1 cellular context compared by ENCODE assay signal in the genomic region with DNA sequence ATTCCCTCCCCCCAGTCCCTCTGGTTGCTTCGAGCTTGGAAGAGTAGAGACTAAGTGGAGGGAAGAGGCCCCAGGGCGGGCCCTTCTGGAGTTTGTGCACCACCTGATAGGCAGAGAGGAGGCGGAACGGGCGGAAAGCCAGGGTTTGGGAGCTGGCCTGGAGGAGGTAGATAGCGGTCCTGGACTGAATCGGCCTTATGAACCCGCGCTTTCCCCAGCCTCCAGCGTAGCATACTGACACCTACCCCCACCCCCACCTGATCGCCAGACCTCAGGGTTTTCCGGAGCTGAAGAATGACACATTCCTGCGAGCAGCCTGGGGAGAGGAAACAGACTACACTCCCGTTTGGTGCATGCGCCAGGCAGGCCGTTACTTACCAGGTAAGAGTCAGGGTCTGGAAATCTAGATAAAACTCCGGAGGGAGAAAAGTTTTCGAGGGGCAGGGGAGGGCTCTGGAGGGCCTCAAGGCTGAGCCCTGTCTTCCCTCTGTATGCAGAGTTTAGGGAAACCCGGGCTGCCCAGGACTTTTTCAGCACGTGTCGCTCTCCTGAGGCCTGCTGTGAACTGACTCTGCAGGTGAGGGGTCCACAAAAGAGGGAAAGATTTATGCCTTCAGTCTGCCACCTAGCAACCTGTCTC.
A peak's percentile ranks its signal among the peaks of the same experiment; 100 is the strongest.
TF ChIP-seq lines count a peak whose summit lies in the region.

No MANE protein-coding gene starts in this region.

TF ChIP-seq in HepG2, 621 proteins besides CTCF, POLR2A, EP300 and RAD21 (continued from another document and continues in another):
- TF ChIP-seq, protein P1, sequence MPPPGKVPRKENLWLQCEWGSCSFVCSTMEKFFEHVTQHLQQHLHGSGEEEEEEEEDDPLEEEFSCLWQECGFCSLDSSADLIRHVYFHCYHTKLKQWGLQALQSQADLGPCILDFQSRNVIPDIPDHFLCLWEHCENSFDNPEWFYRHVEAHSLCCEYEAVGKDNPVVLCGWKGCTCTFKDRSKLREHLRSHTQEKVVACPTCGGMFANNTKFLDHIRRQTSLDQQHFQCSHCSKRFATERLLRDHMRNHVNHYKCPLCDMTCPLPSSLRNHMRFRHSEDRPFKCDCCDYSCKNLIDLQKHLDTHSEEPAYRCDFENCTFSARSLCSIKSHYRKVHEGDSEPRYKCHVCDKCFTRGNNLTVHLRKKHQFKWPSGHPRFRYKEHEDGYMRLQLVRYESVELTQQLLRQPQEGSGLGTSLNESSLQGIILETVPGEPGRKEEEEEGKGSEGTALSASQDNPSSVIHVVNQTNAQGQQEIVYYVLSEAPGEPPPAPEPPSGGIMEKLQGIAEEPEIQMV (CRISPR knock-in tag; IDR thresholded peaks at IDR 0.05; ENCODE audit: low read depth), result no peak
- TF ChIP-seq, protein P2, sequence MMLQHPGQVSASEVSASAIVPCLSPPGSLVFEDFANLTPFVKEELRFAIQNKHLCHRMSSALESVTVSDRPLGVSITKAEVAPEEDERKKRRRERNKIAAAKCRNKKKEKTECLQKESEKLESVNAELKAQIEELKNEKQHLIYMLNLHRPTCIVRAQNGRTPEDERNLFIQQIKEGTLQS (CRISPR knock-in tag; IDR thresholded peaks at IDR 0.05), result no peak
- TF ChIP-seq ZFP36L2 (CRISPR knock-in tag; IDR thresholded peaks at IDR 0.05) (0 out of 2 replicates have a peak, but pooled peaks have one; percentile 38), CREM (IDR thresholded peaks at IDR 0.05) (no peak), CREM (CRISPR knock-in tag; IDR thresholded peaks at IDR 0.05) (no peak), ZNF780A (CRISPR knock-in tag; IDR thresholded peaks at IDR 0.05) (no peak), ATAD3A (CRISPR knock-in tag; IDR thresholded peaks at IDR 0.05) (no peak), ESRRA (CRISPR knock-in tag; IDR thresholded peaks at IDR 0.05; ENCODE audit: low read depth) (no peak), TGIF2 (CRISPR knock-in tag; IDR thresholded peaks at IDR 0.05) (peak; percentile 66; the same call in 1 of the 2 replicates), HDAC6 (IDR thresholded peaks at IDR 0.05; ENCODE audit: low read depth, low read length) (no peak), NRL (CRISPR knock-in tag; IDR thresholded peaks at IDR 0.05; ENCODE audit: borderline replicate concordance) (no peak), MTF2 (CRISPR knock-in tag; IDR thresholded peaks at IDR 0.05; ENCODE audit: borderline replicate concordance) (no peak), BHLHE40 (IDR thresholded peaks at IDR 0.05; ENCODE audit: low read length) (no peak), HOXA5 (CRISPR knock-in tag; IDR thresholded peaks at IDR 0.05) (no peak), CEBPB (IDR thresholded peaks at IDR 0.05; ENCODE audit: borderline replicate concordance, low read depth, low read length) (no peak), RARA (CRISPR knock-in tag; IDR thresholded peaks at IDR 0.05) (0 out of 2 replicates have a peak, but pooled peaks have one; percentile 5), ZNF547 (CRISPR knock-in tag; IDR thresholded peaks at IDR 0.05) (no peak), NBN (conservative IDR thresholded peaks at IDR 0.05) (no peak), ETV5 (CRISPR knock-in tag; IDR thresholded peaks at IDR 0.05; ENCODE audit: borderline replicate concordance) (0 out of 2 replicates have a peak, but pooled peaks have one; percentile 42), TAF1 (CRISPR knock-in tag; IDR thresholded peaks at IDR 0.05) (peak; percentile 12; the same call in 1 of the 2 replicates), PHF5A (CRISPR knock-in tag; IDR thresholded peaks at IDR 0.05; ENCODE audit: low read depth, unreplicated experiment) (no peak), RAD51 (IDR thresholded peaks at IDR 0.05; ENCODE audit: borderline replicate concordance) (no peak), ZNF44 (CRISPR knock-in tag; IDR thresholded peaks at IDR 0.05) (no peak), KDM5B (CRISPR knock-in tag; IDR thresholded peaks at IDR 0.05; ENCODE audit: borderline replicate concordance) (peak; percentile 34; the same call in 1 of the 2 replicates), GPN1 (CRISPR knock-in tag; IDR thresholded peaks at IDR 0.05; ENCODE audit: borderline replicate concordance) (no peak), BRCA1 (CRISPR knock-in tag; IDR thresholded peaks at IDR 0.05) (no peak), ZNF782 (CRISPR knock-in tag; IDR thresholded peaks at IDR 0.05; ENCODE audit: borderline replicate concordance) (no peak), ZNF232 (CRISPR knock-in tag; IDR thresholded peaks at IDR 0.05; ENCODE audit: borderline replicate concordance) (no peak), FOXA3 (CRISPR knock-in tag; IDR thresholded peaks at IDR 0.05) (no peak), ZSCAN21 (CRISPR knock-in tag; IDR thresholded peaks at IDR 0.05; ENCODE audit: borderline replicate concordance) (no peak), SMARCC2 (IDR thresholded peaks at IDR 0.05) (no peak)
- TF ChIP-seq, protein P3, sequence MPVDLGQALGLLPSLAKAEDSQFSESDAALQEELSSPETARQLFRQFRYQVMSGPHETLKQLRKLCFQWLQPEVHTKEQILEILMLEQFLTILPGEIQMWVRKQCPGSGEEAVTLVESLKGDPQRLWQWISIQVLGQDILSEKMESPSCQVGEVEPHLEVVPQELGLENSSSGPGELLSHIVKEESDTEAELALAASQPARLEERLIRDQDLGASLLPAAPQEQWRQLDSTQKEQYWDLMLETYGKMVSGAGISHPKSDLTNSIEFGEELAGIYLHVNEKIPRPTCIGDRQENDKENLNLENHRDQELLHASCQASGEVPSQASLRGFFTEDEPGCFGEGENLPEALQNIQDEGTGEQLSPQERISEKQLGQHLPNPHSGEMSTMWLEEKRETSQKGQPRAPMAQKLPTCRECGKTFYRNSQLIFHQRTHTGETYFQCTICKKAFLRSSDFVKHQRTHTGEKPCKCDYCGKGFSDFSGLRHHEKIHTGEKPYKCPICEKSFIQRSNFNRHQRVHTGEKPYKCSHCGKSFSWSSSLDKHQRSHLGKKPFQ (CRISPR knock-in tag; IDR thresholded peaks at IDR 0.05; ENCODE audit: insufficient replicate concordance), result no peak
- TF ChIP-seq, protein P4, sequence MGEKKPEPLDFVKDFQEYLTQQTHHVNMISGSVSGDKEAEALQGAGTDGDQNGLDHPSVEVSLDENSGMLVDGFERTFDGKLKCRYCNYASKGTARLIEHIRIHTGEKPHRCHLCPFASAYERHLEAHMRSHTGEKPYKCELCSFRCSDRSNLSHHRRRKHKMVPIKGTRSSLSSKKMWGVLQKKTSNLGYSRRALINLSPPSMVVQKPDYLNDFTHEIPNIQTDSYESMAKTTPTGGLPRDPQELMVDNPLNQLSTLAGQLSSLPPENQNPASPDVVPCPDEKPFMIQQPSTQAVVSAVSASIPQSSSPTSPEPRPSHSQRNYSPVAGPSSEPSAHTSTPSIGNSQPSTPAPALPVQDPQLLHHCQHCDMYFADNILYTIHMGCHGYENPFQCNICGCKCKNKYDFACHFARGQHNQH (CRISPR knock-in tag; IDR thresholded peaks at IDR 0.05), result peak; percentile 13; the same call in 1 of the 2 replicates
- TF ChIP-seq, protein P5, sequence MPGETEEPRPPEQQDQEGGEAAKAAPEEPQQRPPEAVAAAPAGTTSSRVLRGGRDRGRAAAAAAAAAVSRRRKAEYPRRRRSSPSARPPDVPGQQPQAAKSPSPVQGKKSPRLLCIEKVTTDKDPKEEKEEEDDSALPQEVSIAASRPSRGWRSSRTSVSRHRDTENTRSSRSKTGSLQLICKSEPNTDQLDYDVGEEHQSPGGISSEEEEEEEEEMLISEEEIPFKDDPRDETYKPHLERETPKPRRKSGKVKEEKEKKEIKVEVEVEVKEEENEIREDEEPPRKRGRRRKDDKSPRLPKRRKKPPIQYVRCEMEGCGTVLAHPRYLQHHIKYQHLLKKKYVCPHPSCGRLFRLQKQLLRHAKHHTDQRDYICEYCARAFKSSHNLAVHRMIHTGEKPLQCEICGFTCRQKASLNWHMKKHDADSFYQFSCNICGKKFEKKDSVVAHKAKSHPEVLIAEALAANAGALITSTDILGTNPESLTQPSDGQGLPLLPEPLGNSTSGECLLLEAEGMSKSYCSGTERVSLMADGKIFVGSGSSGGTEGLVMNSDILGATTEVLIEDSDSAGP (CRISPR knock-in tag; IDR thresholded peaks at IDR 0.05; ENCODE audit: borderline replicate concordance), result peak; percentile 45; the same call in 1 of the 2 replicates
- TF ChIP-seq, protein P6, sequence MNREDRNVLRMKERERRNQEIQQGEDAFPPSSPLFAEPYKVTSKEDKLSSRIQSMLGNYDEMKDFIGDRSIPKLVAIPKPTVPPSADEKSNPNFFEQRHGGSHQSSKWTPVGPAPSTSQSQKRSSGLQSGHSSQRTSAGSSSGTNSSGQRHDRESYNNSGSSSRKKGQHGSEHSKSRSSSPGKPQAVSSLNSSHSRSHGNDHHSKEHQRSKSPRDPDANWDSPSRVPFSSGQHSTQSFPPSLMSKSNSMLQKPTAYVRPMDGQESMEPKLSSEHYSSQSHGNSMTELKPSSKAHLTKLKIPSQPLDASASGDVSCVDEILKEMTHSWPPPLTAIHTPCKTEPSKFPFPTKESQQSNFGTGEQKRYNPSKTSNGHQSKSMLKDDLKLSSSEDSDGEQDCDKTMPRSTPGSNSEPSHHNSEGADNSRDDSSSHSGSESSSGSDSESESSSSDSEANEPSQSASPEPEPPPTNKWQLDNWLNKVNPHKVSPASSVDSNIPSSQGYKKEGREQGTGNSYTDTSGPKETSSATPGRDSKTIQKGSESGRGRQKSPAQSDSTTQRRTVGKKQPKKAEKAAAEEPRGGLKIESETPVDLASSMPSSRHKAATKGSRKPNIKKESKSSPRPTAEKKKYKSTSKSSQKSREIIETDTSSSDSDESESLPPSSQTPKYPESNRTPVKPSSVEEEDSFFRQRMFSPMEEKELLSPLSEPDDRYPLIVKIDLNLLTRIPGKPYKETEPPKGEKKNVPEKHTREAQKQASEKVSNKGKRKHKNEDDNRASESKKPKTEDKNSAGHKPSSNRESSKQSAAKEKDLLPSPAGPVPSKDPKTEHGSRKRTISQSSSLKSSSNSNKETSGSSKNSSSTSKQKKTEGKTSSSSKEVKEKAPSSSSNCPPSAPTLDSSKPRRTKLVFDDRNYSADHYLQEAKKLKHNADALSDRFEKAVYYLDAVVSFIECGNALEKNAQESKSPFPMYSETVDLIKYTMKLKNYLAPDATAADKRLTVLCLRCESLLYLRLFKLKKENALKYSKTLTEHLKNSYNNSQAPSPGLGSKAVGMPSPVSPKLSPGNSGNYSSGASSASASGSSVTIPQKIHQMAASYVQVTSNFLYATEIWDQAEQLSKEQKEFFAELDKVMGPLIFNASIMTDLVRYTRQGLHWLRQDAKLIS (CRISPR knock-in tag; IDR thresholded peaks at IDR 0.05), result no peak
- TF ChIP-seq, protein P7, sequence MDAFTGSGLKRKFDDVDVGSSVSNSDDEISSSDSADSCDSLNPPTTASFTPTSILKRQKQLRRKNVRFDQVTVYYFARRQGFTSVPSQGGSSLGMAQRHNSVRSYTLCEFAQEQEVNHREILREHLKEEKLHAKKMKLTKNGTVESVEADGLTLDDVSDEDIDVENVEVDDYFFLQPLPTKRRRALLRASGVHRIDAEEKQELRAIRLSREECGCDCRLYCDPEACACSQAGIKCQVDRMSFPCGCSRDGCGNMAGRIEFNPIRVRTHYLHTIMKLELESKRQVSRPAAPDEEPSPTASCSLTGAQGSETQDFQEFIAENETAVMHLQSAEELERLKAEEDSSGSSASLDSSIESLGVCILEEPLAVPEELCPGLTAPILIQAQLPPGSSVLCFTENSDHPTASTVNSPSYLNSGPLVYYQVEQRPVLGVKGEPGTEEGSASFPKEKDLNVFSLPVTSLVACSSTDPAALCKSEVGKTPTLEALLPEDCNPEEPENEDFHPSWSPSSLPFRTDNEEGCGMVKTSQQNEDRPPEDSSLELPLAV (CRISPR knock-in tag; conservative IDR thresholded peaks at IDR 0.05; ENCODE audit: low read depth), result no peak
- TF ChIP-seq, protein P8, sequence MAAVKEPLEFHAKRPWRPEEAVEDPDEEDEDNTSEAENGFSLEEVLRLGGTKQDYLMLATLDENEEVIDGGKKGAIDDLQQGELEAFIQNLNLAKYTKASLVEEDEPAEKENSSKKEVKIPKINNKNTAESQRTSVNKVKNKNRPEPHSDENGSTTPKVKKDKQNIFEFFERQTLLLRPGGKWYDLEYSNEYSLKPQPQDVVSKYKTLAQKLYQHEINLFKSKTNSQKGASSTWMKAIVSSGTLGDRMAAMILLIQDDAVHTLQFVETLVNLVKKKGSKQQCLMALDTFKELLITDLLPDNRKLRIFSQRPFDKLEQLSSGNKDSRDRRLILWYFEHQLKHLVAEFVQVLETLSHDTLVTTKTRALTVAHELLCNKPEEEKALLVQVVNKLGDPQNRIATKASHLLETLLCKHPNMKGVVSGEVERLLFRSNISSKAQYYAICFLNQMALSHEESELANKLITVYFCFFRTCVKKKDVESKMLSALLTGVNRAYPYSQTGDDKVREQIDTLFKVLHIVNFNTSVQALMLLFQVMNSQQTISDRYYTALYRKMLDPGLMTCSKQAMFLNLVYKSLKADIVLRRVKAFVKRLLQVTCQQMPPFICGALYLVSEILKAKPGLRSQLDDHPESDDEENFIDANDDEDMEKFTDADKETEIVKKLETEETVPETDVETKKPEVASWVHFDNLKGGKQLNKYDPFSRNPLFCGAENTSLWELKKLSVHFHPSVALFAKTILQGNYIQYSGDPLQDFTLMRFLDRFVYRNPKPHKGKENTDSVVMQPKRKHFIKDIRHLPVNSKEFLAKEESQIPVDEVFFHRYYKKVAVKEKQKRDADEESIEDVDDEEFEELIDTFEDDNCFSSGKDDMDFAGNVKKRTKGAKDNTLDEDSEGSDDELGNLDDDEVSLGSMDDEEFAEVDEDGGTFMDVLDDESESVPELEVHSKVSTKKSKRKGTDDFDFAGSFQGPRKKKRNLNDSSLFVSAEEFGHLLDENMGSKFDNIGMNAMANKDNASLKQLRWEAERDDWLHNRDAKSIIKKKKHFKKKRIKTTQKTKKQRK (IDR thresholded peaks at IDR 0.05; ENCODE audit: low read length), result no peak
- TF ChIP-seq, protein P9, sequence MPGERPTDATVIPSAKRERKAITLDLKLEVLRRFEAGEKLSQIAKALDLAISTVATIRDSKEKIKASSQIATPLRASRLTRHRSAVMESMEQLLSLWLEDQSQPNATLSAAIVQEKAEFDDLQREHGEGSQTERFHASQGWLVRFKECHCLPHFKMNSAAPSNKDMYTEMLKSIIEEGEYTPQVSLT (CRISPR knock-in tag; IDR thresholded peaks at IDR 0.05; ENCODE audit: borderline replicate concordance, low read depth), result no peak
- TF ChIP-seq, protein P10, sequence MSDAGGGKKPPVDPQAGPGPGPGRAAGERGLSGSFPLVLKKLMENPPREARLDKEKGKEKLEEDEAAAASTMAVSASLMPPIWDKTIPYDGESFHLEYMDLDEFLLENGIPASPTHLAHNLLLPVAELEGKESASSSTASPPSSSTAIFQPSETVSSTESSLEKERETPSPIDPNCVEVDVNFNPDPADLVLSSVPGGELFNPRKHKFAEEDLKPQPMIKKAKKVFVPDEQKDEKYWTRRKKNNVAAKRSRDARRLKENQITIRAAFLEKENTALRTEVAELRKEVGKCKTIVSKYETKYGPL (CRISPR knock-in tag; IDR thresholded peaks at IDR 0.05), result no peak
